In genomic region chr1:151292207-151293030, GRCh38 we compare ENCODE assay signal across 14 cellular contexts. TPM values are rescaled to one million over a fixed set of nuclear protein-coding genes. Genes with fewer than 3 reads are reported as not detected.
DNase-seq lines count a peak whose midpoint lies in the region; ATAC-seq, FAIRE-seq and TF ChIP-seq lines count a peak whose summit lies in the region.
"Had no signal": no experiment of that assay in that cellular context is flagged by ENCODE, and none has a peak within 500 bp of the region (broad histone marks: within the 10 kb centered on the region; RNA-seq: fewer than 3 reads in every experiment).

No MANE protein-coding gene starts in this region.

- H3K27me3 ChIP-seq in K562 (ENCODE audit: control insufficient read depth in 2 of 2, insufficient read depth in 2 of 2, low read length in 2 of 2), result no peaks in the 10 kb centered on the region

- peaks cover 91% of the 10 kb centered on the region; the same call in 2 of the 3 replicates for H3K36me3 ChIP-seq in K562 (ENCODE audit: control insufficient read depth, insufficient read depth, low read length)

- H2AFZ ChIP-seq in K562 (ENCODE audit: low read depth, low read length), result no peak overlapping the region

- H3K79me2 ChIP-seq in K562 (ENCODE audit: control insufficient read depth, insufficient read depth, low read length), result no peaks in the 10 kb centered on the region; the same call in 2 of the 3 replicates

- peaks cover 15% of the 10 kb centered on the region for H3K36me3 Mint-ChIP-seq in HFFc6 (ENCODE audit: low read depth)
- H3K36me3 Mint-ChIP-seq in nephron (ENCODE audit: low read depth), result peaks cover 46% of the 10 kb centered on the region

- POLR2A ChIA-PET in K562 (lab: Yijun Ruan, JAX) (interaction anchor here (0.6 to 4.2 kb wide), 15 partner anchors 8 to 1166 kb away, joined by 3 to 43 read pairs (median 3); partner anchors contain the start of genes PSMB4 and ZNF687), GM10248 (lab: Yijun Ruan, JAX) (interaction anchor here (1.2 kb wide), 1 partner anchor 42 kb away, joined by 3 read pairs; no protein-coding TSS in a partner anchor)

- DNase-seq in D721Med (ENCODE audit: insufficient read length, low spot score), result peak; percentile 32
- DNase-seq in HFFc6, result no peak
- peak in 1 of 4 experiments; percentile 27 for DNase-seq in K562 (ENCODE audit: extremely low read depth in 1 of 4, low spot score in 3 of 4)
- no peak for DNase-seq in AG20443 (ENCODE audit: low spot score)
- no peak for DNase-seq in NOMO-1 treated with DMSO at 0.1 percent for 48 hours (lab: John Stamatoyannopoulos, UW; ENCODE audit: unreplicated experiment)
- DNase-seq in GM10248 (ENCODE audit: extremely low spot score), result no peak
- DNase-seq: activated CD8-positive, alpha-beta memory T cell treated with anti-CD3 and anti-CD28 coated beads, Interleukin-2, amount 50 U/mL, for 48 hours; cortex of kidney; head of caudate nucleus; NCI-H510A; SW 1271 had no signal

- H3K27ac Mint-ChIP-seq in HFFc6 (no peak overlapping the region; the same call in 1 of the 2 replicates), nephron (peak overlapping the region; percentile 60 to 72 (median 68))

- no peaks in the 10 kb centered on the region for H3K9me3 ChIP-seq in K562 (replicated peaks; ENCODE audit: control insufficient read depth, insufficient read depth, low read depth, low read length)
- H3K9me3 ChIP-seq: mucosa of descending colon had no signal

- intact Hi-C loops in K562 (cut with micrococcal nuclease), result no loop called here

- TF ChIP-seq CTCF in D721Med (IDR thresholded peaks at IDR 0.05; ENCODE audit: insufficient read depth, missing control alignments) (no peak), HFFc6 (IDR thresholded peaks at IDR 0.05) (peak; percentile 41), K562 (IDR thresholded peaks at IDR 0.05 in 2 of 3, conservative IDR thresholded peaks at IDR 0.05 in 1 of 3; ENCODE audit: insufficient read depth in 2 of 3, low read depth in 1 of 3, low read length in 3 of 3) (peak in 2 of 3 experiments; percentile 14 to 21; a peak in 1 of 6 replicates), nephron (IDR thresholded peaks at IDR 0.05; ENCODE audit: unreplicated experiment in 3 of 3) (peak in 2 of 3 experiments; percentile 10), GM10248 (IDR thresholded peaks at IDR 0.05; ENCODE audit: control extremely low read depth, extremely low read depth, low read depth, missing control alignments) (no peak)

- WGBS in K562 (ENCODE audit: insufficient coverage, low coverage, missing lambda C conversion rate), result 92% methylated on average over 13 of the region's 13 CpGs

- no peak overlapping the region for H3K4me2 ChIP-seq in K562 (ENCODE audit: insufficient read depth, low read length)

- peaks cover 10% of the 10 kb centered on the region for H3K27me3 Mint-ChIP-seq in HFFc6 (ENCODE audit: insufficient read depth)
- H3K27me3 Mint-ChIP-seq in nephron (ENCODE audit: low read depth), result no peaks in the 10 kb centered on the region

- in situ Hi-C loops in K562 (cut with MboI), result no loop called here

- no peak overlapping the region for H3K4me3 ChIP-seq in K562
- H3K4me3 ChIP-seq: mucosa of descending colon had no signal

- H3K9ac ChIP-seq in K562 (ENCODE audit: insufficient read depth in 1 of 2, low read depth in 2 of 2, low read length in 2 of 2), result no peak overlapping the region

- H3K9me1 ChIP-seq in K562 (ENCODE audit: control insufficient read depth, insufficient read depth, low read length), result peaks cover 5% of the 10 kb centered on the region

- H3K27ac ChIP-seq in K562 (ENCODE audit: extremely low read depth, low read depth, low read length), result no peak overlapping the region; the same call in 2 of the 3 replicates

- TF ChIP-seq EP300 in K562 (IDR thresholded peaks at IDR 0.05; ENCODE audit: low read length), result no peak

- TF ChIP-seq RAD21 in K562 (CRISPR knock-in tag; conservative IDR thresholded peaks at IDR 0.05 in 1 of 2, IDR thresholded peaks at IDR 0.05 in 1 of 2), result no peak

- H3K4me3 Mint-ChIP-seq in HFFc6 (no peak overlapping the region), nephron (no peak overlapping the region)

- no peaks in the 10 kb centered on the region for H3K4me1 Mint-ChIP-seq in HFFc6 (ENCODE audit: low read depth)
- H3K4me1 Mint-ChIP-seq in nephron, result peaks cover 6% of the 10 kb centered on the region

- no peaks in the 10 kb centered on the region for H3K9me3 Mint-ChIP-seq in HFFc6
- no peaks in the 10 kb centered on the region for H3K9me3 Mint-ChIP-seq in nephron

- ATAC-seq in K562, result peak; percentile 62
- ATAC-seq in HG02623 (IDR thresholded peaks at IDR 0.05; ENCODE audit: unreplicated experiment), result no peak

- BruUV-seq in K562 (replicated peaks; lab: Mats Ljungman, UMichigan), result TSS peak; percentile 41

- TF ChIP-seq POLR2A in K562 (conservative IDR thresholded peaks at IDR 0.05), result peak; percentile 67

- peaks cover 0 to 28% of the 10 kb centered on the region in 2 experiments; a peak in 2 of 5 replicates for H3K4me1 ChIP-seq in K562 (replicated peaks in 1 of 2; ENCODE audit: control insufficient read depth in 2 of 2, insufficient read depth in 2 of 2, low read length in 2 of 2)

- FAIRE-seq in D721Med (lab: Jason Lieb, UNC) (no peak), K562 (lab: Jason Lieb, UNC) (no peak)

- peaks cover 9% of the 10 kb centered on the region; the same call in 1 of the 2 replicates for H4K20me1 ChIP-seq in K562 (replicated peaks; ENCODE audit: control insufficient read depth, insufficient read depth, low read length)

- CTCF ChIA-PET in K562 (lab: Yijun Ruan, JAX; ENCODE audit: low intra/inter-chr PET ratio) (no interaction called here), GM10248 (lab: Yijun Ruan, JAX) (interaction anchor here (1.3 to 1.7 kb wide), 3 partner anchors 9 to 15 kb away, joined by 3 to 5 read pairs (median 4); no protein-coding TSS in a partner anchor)

RNA-seq across cellular contexts. Expression of gene ZNF687, which starts 10.3 kb away (rescaled TPM):
- 10 to 100 TPM; 14.6 to 18.3 (median 15.9) TPM for total RNA-seq in HFFc6 (2021; fragmentation: NEBNext Ultra II Directional; extraction: Animal tissue kit (Norgen Biotek cat#: 25700))
- 31.3 and 87.1 TPM in 2 replicates for total RNA-seq in K562 (2011; cell fraction: chromatin; rRNA removed; ENCODE audit: low replicate concordance)
- total RNA-seq in K562 (2011; cell fraction: nucleolus; rRNA removed), result 63.7 and 79.5 TPM in 2 replicates
- total RNA-seq in K562 (2011; cell fraction: nucleoplasm; rRNA removed), result 34.4 and 45.7 TPM in 2 replicates
- 12.3 and 15.6 TPM in 2 replicates for total RNA-seq in K562 (2014; rRNA removed)
- 5.1 and 6.9 TPM in 2 replicates for total RNA-seq in K562 (2014; rRNA removed; fragmentation: Illumina TruSeq; extraction: Trizol)
- total RNA-seq in K562 (2015; rRNA removed; fragmentation: Illumina TruSeq; extraction: Trizol), result 10.6 and 10.7 TPM in 2 replicates
- 22.7 and 26.4 TPM in 2 replicates for total RNA-seq in K562 (2021)
- 9.0 and 16.9 TPM in 2 replicates for polyA plus RNA-seq in K562 (2011; rRNA removed)
- polyA plus RNA-seq in K562 (2011; cell fraction: cytosol; rRNA removed), result 18.6 and 24.5 TPM in 2 replicates
- polyA plus RNA-seq in K562 (2011; cell fraction: nucleus; rRNA removed), result 32.1 and 47.9 TPM in 2 replicates
- polyA plus RNA-seq in K562 (2012), result 14.2 and 25.5 TPM in 2 replicates
- 11.5 and 14.4 TPM in 2 replicates for polyA plus RNA-seq in K562 (2014; fragmentation: Illumina TruSeq; extraction: Trizol)
- polyA plus RNA-seq in K562 (2014; fragmentation: Nextera tagmentation; extraction: Ambion mirVana), result under 1 TPM; 0.13 to 0.21 TPM
- polyA plus RNA-seq in K562 (2014; rRNA removed), result 12.8 and 13.2 TPM in 2 replicates
- polyA minus RNA-seq in K562 (2011; rRNA and poly(A)+ RNA removed), result 15.5 and 16.2 TPM in 2 replicates
- 19.1 and 23.9 TPM in 2 replicates for polyA minus RNA-seq in K562 (2011; cell fraction: cytosol; rRNA and poly(A)+ RNA removed)
- 33.4 and 47.0 TPM in 2 replicates for polyA minus RNA-seq in K562 (2011; cell fraction: nucleus; rRNA and poly(A)+ RNA removed)

RNA-seq across cellular contexts. Expression of gene PI4KB, which starts 34.8 kb away (rescaled TPM):
- 10 to 100 TPM; 63.6 to 73.0 (median 70.0) TPM for total RNA-seq in HFFc6 (2021; fragmentation: NEBNext Ultra II Directional; extraction: Animal tissue kit (Norgen Biotek cat#: 25700))
- total RNA-seq in K562 (2011; cell fraction: chromatin; rRNA removed; ENCODE audit: low replicate concordance), result 172 and 273 TPM in 2 replicates
- total RNA-seq in K562 (2011; cell fraction: nucleolus; rRNA removed), result 144 and 147 TPM in 2 replicates
- total RNA-seq in K562 (2011; cell fraction: nucleoplasm; rRNA removed), result 134 and 144 TPM in 2 replicates
- total RNA-seq in K562 (2014; rRNA removed) (45.1 and 62.4 TPM in 2 replicates), K562 (2014; rRNA removed; fragmentation: Illumina TruSeq; extraction: Trizol) (20.5 and 27.9 TPM in 2 replicates), K562 (2015; rRNA removed; fragmentation: Illumina TruSeq; extraction: Trizol) (30.1 and 32.8 TPM in 2 replicates), K562 (2021) (51.8 and 54.3 TPM in 2 replicates)
- polyA plus RNA-seq in K562 (2011; rRNA removed) (65.4 and 78.3 TPM in 2 replicates), K562 (2014; fragmentation: Illumina TruSeq; extraction: Trizol) (55.8 and 58.0 TPM in 2 replicates), K562 (2014; fragmentation: Nextera tagmentation; extraction: Ambion mirVana) (1 to 10 TPM; 3.1 to 8.9 TPM), K562 (2014; rRNA removed) (45.9 and 67.2 TPM in 2 replicates)
- 75.5 and 76.8 TPM in 2 replicates for polyA plus RNA-seq in K562 (2011; cell fraction: cytosol; rRNA removed)
- polyA plus RNA-seq in K562 (2011; cell fraction: nucleus; rRNA removed), result 206 and 207 TPM in 2 replicates
- 38.3 and 59.7 TPM in 2 replicates for polyA plus RNA-seq in K562 (2012)
- polyA minus RNA-seq in K562 (2011; rRNA and poly(A)+ RNA removed), result 89.6 and 112 TPM in 2 replicates
- 33.2 and 48.9 TPM in 2 replicates for polyA minus RNA-seq in K562 (2011; cell fraction: cytosol; rRNA and poly(A)+ RNA removed)
- 41.1 and 46.8 TPM in 2 replicates for polyA minus RNA-seq in K562 (2011; cell fraction: nucleus; rRNA and poly(A)+ RNA removed)

RNA-seq across cellular contexts. Expression of gene PSMD4, which starts 37.9 kb away (rescaled TPM):
- 100 to 1,000 TPM; 194 to 228 (median 217) TPM for total RNA-seq in HFFc6 (2021; fragmentation: NEBNext Ultra II Directional; extraction: Animal tissue kit (Norgen Biotek cat#: 25700))
- 204 and 285 TPM in 2 replicates for total RNA-seq in K562 (2011; cell fraction: chromatin; rRNA removed; ENCODE audit: low replicate concordance)
- total RNA-seq in K562 (2011; cell fraction: nucleolus; rRNA removed), result 154 and 177 TPM in 2 replicates
- 184 and 195 TPM in 2 replicates for total RNA-seq in K562 (2011; cell fraction: nucleoplasm; rRNA removed)
- total RNA-seq in K562 (2014; rRNA removed), result 298 and 306 TPM in 2 replicates
- 322 and 353 TPM in 2 replicates for total RNA-seq in K562 (2014; rRNA removed; fragmentation: Illumina TruSeq; extraction: Trizol)
- 291 and 295 TPM in 2 replicates for total RNA-seq in K562 (2015; rRNA removed; fragmentation: Illumina TruSeq; extraction: Trizol)
- 243 and 255 TPM in 2 replicates for total RNA-seq in K562 (2021)
- 298 and 324 TPM in 2 replicates for polyA plus RNA-seq in K562 (2011; rRNA removed)
- polyA plus RNA-seq in K562 (2011; cell fraction: cytosol; rRNA removed), result 395 and 420 TPM in 2 replicates
- 143 and 175 TPM in 2 replicates for polyA plus RNA-seq in K562 (2011; cell fraction: nucleus; rRNA removed)
- 260 and 366 TPM in 2 replicates for polyA plus RNA-seq in K562 (2012)
- polyA plus RNA-seq in K562 (2014; fragmentation: Illumina TruSeq; extraction: Trizol), result 283 and 307 TPM in 2 replicates
- 100 to 1,000 TPM; 194 to 243 TPM for polyA plus RNA-seq in K562 (2014; fragmentation: Nextera tagmentation; extraction: Ambion mirVana)
- polyA plus RNA-seq in K562 (2014; rRNA removed), result 302 and 313 TPM in 2 replicates
- polyA minus RNA-seq in K562 (2011; rRNA and poly(A)+ RNA removed), result 332 and 377 TPM in 2 replicates
- polyA minus RNA-seq in K562 (2011; cell fraction: cytosol; rRNA and poly(A)+ RNA removed), result 124 and 136 TPM in 2 replicates
- polyA minus RNA-seq in K562 (2011; cell fraction: nucleus; rRNA and poly(A)+ RNA removed), result 48.2 and 62.2 TPM in 2 replicates

RNA-seq across cellular contexts. Expression of gene RFX5, which starts 54.6 kb away (rescaled TPM):
- 10 to 100 TPM; 32.1 to 39.0 (median 35.7) TPM for total RNA-seq in HFFc6 (2021; fragmentation: NEBNext Ultra II Directional; extraction: Animal tissue kit (Norgen Biotek cat#: 25700))
- total RNA-seq in K562 (2011; cell fraction: chromatin; rRNA removed; ENCODE audit: low replicate concordance), result 32.5 and 45.8 TPM in 2 replicates
- total RNA-seq in K562 (2011; cell fraction: nucleolus; rRNA removed), result 29.5 and 32.4 TPM in 2 replicates
- 32.8 and 34.1 TPM in 2 replicates for total RNA-seq in K562 (2011; cell fraction: nucleoplasm; rRNA removed)
- total RNA-seq in K562 (2014; rRNA removed), result 25.7 and 30.5 TPM in 2 replicates
- total RNA-seq in K562 (2014; rRNA removed; fragmentation: Illumina TruSeq; extraction: Trizol), result 32.2 and 34.6 TPM in 2 replicates
- 29.4 and 30.4 TPM in 2 replicates for total RNA-seq in K562 (2015; rRNA removed; fragmentation: Illumina TruSeq; extraction: Trizol)
- 32.7 and 36.1 TPM in 2 replicates for total RNA-seq in K562 (2021)
- polyA plus RNA-seq in K562 (2011; rRNA removed), result 38.5 and 40.3 TPM in 2 replicates
- polyA plus RNA-seq in K562 (2011; cell fraction: cytosol; rRNA removed), result 16.5 and 17.9 TPM in 2 replicates
- 77.0 and 80.0 TPM in 2 replicates for polyA plus RNA-seq in K562 (2011; cell fraction: nucleus; rRNA removed)
- polyA plus RNA-seq in K562 (2012), result 20.9 and 31.9 TPM in 2 replicates
- 36.2 and 48.2 TPM in 2 replicates for polyA plus RNA-seq in K562 (2014; fragmentation: Illumina TruSeq; extraction: Trizol)
- 1 to 10 TPM; 3.8 to 4.9 TPM for polyA plus RNA-seq in K562 (2014; fragmentation: Nextera tagmentation; extraction: Ambion mirVana)
- 27.9 and 32.3 TPM in 2 replicates for polyA plus RNA-seq in K562 (2014; rRNA removed)
- polyA minus RNA-seq in K562 (2011; rRNA and poly(A)+ RNA removed), result 23.8 and 26.6 TPM in 2 replicates
- polyA minus RNA-seq in K562 (2011; cell fraction: cytosol; rRNA and poly(A)+ RNA removed), result 13.5 and 15.0 TPM in 2 replicates
- 17.4 and 27.3 TPM in 2 replicates for polyA minus RNA-seq in K562 (2011; cell fraction: nucleus; rRNA and poly(A)+ RNA removed)

Comparison
In these comparisons a context has a peak if more than half of its experiments do, and no peak if none do; other contexts are left out.
1. CTCF ChIP-seq: peak in HFFc6 (single experiment), K562 (2 of 3) and nephron (2 of 3); none in D721Med (single experiment) and GM10248 (single experiment).